28 cellular contexts compared by ENCODE assay signal in the genomic region with DNA sequence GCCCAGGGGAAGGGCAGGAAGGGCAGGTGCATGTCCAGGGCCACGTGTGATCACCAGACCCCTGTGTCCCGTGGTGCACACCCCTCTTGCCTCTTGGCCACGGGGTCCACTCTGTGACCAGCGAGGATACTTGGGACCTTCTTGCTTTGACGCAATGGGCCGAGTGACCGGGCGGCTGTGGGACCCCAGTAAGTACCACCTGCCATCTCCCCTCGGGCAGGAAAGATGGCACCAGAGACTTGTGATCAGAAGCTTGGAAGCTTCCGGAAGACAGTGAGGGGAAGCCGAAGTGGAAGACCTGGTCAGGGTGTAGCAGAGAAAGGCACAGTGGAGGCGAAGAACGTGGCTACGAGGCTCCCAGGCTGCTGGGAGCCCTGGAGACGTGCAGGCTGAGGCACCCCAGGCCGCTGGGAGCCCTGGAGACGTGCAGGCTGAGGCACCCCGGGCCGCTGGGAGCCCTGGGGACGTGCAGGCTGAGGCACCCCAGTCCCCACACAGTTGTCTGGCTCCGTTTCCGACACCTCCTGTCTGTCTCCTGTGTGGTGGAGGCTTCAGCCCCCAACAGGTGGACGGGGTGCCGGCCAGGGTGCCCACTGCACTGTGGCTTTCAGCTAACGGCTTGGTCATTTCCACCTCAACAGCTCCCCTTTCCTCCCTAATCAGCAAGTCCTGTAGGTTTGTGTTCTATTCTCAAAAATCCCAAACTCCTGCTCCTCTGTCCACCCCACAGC.
"Had no signal": no experiment of that assay in that cellular context is flagged by ENCODE, and none has a peak within 500 bp of the region (broad histone marks: within the 10 kb centered on the region; RNA-seq: fewer than 3 reads in every experiment).

No MANE protein-coding gene starts in this region.

- H3K27ac Mint-ChIP-seq: naive thymus-derived CD4-positive, alpha-beta T cell; nephron progenitor cell; neural progenitor cell; stimulated activated naive B cell treated with anti-CD40 and anti-IgM and Interleukin-4, amounts not matched to agents 10 μg/mL and 1 μg/mL and 100 μg/mL, for 72 hours had no signal

- H3K27me3 ChIP-seq: neural progenitor cell, ovary, testis, thyroid gland, upper lobe of left lung, vagina had no signal

- H3K9me3 ChIP-seq: mucosa of descending colon, ovary, prostate gland, testis, thyroid gland, transverse colon, upper lobe of left lung, vagina had no signal

- H3K4me3 ChIP-seq: left lung, lung, mucosa of descending colon, neural progenitor cell, ovary, prostate gland, skin epidermis, stomach, testis, thyroid gland, transverse colon, upper lobe of left lung, vagina had no signal

- DNase-seq: hippocampal formation; kidney glomerular epithelial cell; left colon; midbrain; naive thymus-derived CD4-positive, alpha-beta T cell; nephron progenitor cell; ovary; retina; right cardiac atrium; stimulated activated CD4-positive, alpha-beta T cell treated with anti-CD3 and anti-CD28 coated beads, Interleukin-12 subunit alpha, Interleukin-12 subunit beta, amount 100 ng/mL, for 4 hours; stimulated activated CD4-positive, alpha-beta T cell treated with anti-CD3 and anti-CD28 coated beads, Interleukin-15, amount 100 ng/mL, for 24 hours; stimulated activated CD4-positive, alpha-beta T cell treated with anti-CD3 and anti-CD28 coated beads, Interleukin-2, amount 100 ng/mL, for 24 hours; stimulated activated CD4-positive, alpha-beta T cell treated with anti-CD3 and anti-CD28 coated beads, Interleukin-4, amount 100 ng/mL, for 1 hour; stimulated activated naive B cell treated with anti-CD40 and anti-IgM and Interleukin-4, amounts not matched to agents 10 μg/mL and 1 μg/mL and 100 μg/mL, for 72 hours; stimulated activated naive CD8-positive, alpha-beta T cell treated with anti-CD3 and anti-CD28 coated beads, Interleukin-15, Interleukin-2, amounts not matched to agents 100 U/mL and 50 U/mL, for 24 hours; stomach; testis; thyroid gland; transverse colon had no signal

- H3K4me1 Mint-ChIP-seq: naive thymus-derived CD4-positive, alpha-beta T cell; nephron progenitor cell; neural progenitor cell; stimulated activated naive B cell treated with anti-CD40 and anti-IgM and Interleukin-4, amounts not matched to agents 10 μg/mL and 1 μg/mL and 100 μg/mL, for 72 hours had no signal

- H3K9me3 Mint-ChIP-seq: neural progenitor cell had no signal

- H3K27ac ChIP-seq: left lung, neural progenitor cell, ovary, prostate gland, skin epidermis, stomach, testis, thyroid gland, transverse colon, upper lobe of left lung, vagina had no signal

- ATAC-seq: left colon; left lung; mucosa of descending colon; naive thymus-derived CD4-positive, alpha-beta T cell; right cardiac atrium; sciatic nerve; stimulated activated naive B cell treated with anti-CD40 and anti-IgM and Interleukin-4, amounts not matched to agents 10 μg/mL and 1 μg/mL and 100 μg/mL, for 72 hours; stimulated activated naive CD8-positive, alpha-beta T cell treated with anti-CD3 and anti-CD28 coated beads, Interleukin-15, Interleukin-2, amounts not matched to agents 100 U/mL and 50 U/mL, for 24 hours had no signal

- H3K4me1 ChIP-seq: left lung, neural progenitor cell, prostate gland, stomach, testis, thyroid gland, transverse colon, upper lobe of left lung, vagina had no signal

- H3K36me3 ChIP-seq: left lung, neural progenitor cell, ovary, prostate gland, stomach, thyroid gland, transverse colon, upper lobe of left lung, vagina had no signal

- H3K36me3 Mint-ChIP-seq: naive thymus-derived CD4-positive, alpha-beta T cell; neural progenitor cell; stimulated activated naive B cell treated with anti-CD40 and anti-IgM and Interleukin-4, amounts not matched to agents 10 μg/mL and 1 μg/mL and 100 μg/mL, for 72 hours had no signal

- H3K4me3 Mint-ChIP-seq: naive thymus-derived CD4-positive, alpha-beta T cell; nephron progenitor cell; neural progenitor cell; stimulated activated naive B cell treated with anti-CD40 and anti-IgM and Interleukin-4, amounts not matched to agents 10 μg/mL and 1 μg/mL and 100 μg/mL, for 72 hours had no signal
